Comparison of ENCODE assay signal across 2 cellular contexts in the genomic region with DNA sequence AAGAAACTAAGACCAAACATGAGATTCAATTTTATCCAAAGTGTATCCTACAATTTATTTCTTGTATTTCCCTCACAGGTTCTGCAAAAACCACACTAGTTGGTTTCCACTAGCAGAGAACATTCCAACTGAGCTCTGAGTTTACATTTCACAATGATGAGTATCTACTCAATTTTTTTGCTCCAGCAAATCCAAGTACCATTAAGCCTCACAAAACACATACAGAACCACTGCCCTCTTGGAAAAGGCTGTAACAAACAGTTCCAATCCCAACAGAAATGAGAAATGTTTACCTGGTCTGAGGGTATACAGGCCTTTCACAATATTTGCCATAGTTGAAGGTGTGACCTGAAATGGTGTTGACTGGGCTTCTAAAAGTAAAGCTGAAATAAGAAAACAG.
A peak's percentile ranks its signal among the peaks of the same experiment; 100 is the strongest.
TF ChIP-seq lines count a peak whose summit lies in the region.

No MANE protein-coding gene starts in this region.

TF ChIP-seq in liver, 16 proteins besides CTCF, POLR2A, EP300 and RAD21 (continued from another document):
- TF ChIP-seq, protein P1, sequence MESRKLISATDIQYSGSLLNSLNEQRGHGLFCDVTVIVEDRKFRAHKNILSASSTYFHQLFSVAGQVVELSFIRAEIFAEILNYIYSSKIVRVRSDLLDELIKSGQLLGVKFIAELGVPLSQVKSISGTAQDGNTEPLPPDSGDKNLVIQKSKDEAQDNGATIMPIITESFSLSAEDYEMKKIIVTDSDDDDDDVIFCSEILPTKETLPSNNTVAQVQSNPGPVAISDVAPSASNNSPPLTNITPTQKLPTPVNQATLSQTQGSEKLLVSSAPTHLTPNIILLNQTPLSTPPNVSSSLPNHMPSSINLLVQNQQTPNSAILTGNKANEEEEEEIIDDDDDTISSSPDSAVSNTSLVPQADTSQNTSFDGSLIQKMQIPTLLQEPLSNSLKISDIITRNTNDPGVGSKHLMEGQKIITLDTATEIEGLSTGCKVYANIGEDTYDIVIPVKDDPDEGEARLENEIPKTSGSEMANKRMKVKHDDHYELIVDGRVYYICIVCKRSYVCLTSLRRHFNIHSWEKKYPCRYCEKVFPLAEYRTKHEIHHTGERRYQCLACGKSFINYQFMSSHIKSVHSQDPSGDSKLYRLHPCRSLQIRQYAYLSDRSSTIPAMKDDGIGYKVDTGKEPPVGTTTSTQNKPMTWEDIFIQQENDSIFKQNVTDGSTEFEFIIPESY (IDR thresholded peaks at IDR 0.05), result no peak
- TF ChIP-seq, protein P2, sequence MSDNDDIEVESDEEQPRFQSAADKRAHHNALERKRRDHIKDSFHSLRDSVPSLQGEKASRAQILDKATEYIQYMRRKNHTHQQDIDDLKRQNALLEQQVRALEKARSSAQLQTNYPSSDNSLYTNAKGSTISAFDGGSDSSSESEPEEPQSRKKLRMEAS (IDR thresholded peaks at IDR 0.05), result peak; percentile 24
- peak; percentile 18 for TF ChIP-seq FOXA2 (IDR thresholded peaks at IDR 0.05)
- TF ChIP-seq TAF1 (conservative IDR thresholded peaks at IDR 0.05), result no peak
- TF ChIP-seq RXRA (IDR thresholded peaks at IDR 0.05), result peak in 1 of 2 donors; percentile 50
- peak in 1 of 2 donors; percentile 37 for TF ChIP-seq HNF4A (conservative IDR thresholded peaks at IDR 0.05)

TF ChIP-seq in HepG2, 621 proteins besides CTCF, POLR2A, EP300 and RAD21 (continued from another document):
- TF ChIP-seq, protein P3, sequence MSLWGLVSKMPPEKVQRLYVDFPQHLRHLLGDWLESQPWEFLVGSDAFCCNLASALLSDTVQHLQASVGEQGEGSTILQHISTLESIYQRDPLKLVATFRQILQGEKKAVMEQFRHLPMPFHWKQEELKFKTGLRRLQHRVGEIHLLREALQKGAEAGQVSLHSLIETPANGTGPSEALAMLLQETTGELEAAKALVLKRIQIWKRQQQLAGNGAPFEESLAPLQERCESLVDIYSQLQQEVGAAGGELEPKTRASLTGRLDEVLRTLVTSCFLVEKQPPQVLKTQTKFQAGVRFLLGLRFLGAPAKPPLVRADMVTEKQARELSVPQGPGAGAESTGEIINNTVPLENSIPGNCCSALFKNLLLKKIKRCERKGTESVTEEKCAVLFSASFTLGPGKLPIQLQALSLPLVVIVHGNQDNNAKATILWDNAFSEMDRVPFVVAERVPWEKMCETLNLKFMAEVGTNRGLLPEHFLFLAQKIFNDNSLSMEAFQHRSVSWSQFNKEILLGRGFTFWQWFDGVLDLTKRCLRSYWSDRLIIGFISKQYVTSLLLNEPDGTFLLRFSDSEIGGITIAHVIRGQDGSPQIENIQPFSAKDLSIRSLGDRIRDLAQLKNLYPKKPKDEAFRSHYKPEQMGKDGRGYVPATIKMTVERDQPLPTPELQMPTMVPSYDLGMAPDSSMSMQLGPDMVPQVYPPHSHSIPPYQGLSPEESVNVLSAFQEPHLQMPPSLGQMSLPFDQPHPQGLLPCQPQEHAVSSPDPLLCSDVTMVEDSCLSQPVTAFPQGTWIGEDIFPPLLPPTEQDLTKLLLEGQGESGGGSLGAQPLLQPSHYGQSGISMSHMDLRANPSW (CRISPR knock-in tag; IDR thresholded peaks at IDR 0.05; ENCODE audit: borderline replicate concordance), result no peak
- TF ChIP-seq ZNF547 (CRISPR knock-in tag; IDR thresholded peaks at IDR 0.05) (no peak), ZNF34 (CRISPR knock-in tag; IDR thresholded peaks at IDR 0.05; ENCODE audit: borderline replicate concordance) (no peak), ZFX (CRISPR knock-in tag; IDR thresholded peaks at IDR 0.05; ENCODE audit: low read depth) (no peak), FIP1L1 (IDR thresholded peaks at IDR 0.05; ENCODE audit: borderline replicate concordance, insufficient read depth, low read depth, low read length) (no peak), NFIB (CRISPR knock-in tag; IDR thresholded peaks at IDR 0.05; ENCODE audit: borderline replicate concordance) (no peak), ZNF703 (CRISPR knock-in tag; IDR thresholded peaks at IDR 0.05; ENCODE audit: borderline replicate concordance) (no peak), RNF2 (conservative IDR thresholded peaks at IDR 0.05; ENCODE audit: low read depth) (no peak), ZNF557 (CRISPR knock-in tag; IDR thresholded peaks at IDR 0.05) (no peak), AGO1 (IDR thresholded peaks at IDR 0.05; ENCODE audit: low read depth, low read length, poor library complexity, severe bottlenecking) (no peak), TMF1 (CRISPR knock-in tag; IDR thresholded peaks at IDR 0.05; ENCODE audit: low read depth) (no peak), ZNF564 (CRISPR knock-in tag; IDR thresholded peaks at IDR 0.05) (no peak), ZFAT (CRISPR knock-in tag; conservative IDR thresholded peaks at IDR 0.05) (no peak)
- TF ChIP-seq, protein P4, sequence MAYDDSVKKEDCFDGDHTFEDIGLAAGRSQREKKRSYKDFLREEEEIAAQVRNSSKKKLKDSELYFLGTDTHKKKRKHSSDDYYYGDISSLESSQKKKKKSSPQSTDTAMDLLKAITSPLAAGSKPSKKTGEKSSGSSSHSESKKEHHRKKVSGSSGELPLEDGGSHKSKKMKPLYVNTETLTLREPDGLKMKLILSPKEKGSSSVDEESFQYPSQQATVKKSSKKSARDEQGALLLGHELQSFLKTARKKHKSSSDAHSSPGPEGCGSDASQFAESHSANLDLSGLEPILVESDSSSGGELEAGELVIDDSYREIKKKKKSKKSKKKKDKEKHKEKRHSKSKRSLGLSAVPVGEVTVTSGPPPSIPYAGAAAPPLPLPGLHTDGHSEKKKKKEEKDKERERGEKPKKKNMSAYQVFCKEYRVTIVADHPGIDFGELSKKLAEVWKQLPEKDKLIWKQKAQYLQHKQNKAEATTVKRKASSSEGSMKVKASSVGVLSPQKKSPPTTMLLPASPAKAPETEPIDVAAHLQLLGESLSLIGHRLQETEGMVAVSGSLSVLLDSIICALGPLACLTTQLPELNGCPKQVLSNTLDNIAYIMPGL (CRISPR knock-in tag; IDR thresholded peaks at IDR 0.05; ENCODE audit: borderline replicate concordance in 1 of 2, low read depth in 1 of 2), result no peak
- TF ChIP-seq, protein P5, sequence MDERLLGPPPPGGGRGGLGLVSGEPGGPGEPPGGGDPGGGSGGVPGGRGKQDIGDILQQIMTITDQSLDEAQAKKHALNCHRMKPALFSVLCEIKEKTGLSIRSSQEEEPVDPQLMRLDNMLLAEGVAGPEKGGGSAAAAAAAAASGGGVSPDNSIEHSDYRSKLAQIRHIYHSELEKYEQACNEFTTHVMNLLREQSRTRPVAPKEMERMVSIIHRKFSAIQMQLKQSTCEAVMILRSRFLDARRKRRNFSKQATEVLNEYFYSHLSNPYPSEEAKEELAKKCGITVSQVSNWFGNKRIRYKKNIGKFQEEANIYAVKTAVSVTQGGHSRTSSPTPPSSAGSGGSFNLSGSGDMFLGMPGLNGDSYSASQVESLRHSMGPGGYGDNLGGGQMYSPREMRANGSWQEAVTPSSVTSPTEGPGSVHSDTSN (CRISPR knock-in tag; IDR thresholded peaks at IDR 0.05), result no peak
- TF ChIP-seq, protein P6, sequence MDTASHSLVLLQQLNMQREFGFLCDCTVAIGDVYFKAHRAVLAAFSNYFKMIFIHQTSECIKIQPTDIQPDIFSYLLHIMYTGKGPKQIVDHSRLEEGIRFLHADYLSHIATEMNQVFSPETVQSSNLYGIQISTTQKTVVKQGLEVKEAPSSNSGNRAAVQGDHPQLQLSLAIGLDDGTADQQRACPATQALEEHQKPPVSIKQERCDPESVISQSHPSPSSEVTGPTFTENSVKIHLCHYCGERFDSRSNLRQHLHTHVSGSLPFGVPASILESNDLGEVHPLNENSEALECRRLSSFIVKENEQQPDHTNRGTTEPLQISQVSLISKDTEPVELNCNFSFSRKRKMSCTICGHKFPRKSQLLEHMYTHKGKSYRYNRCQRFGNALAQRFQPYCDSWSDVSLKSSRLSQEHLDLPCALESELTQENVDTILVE (CRISPR knock-in tag; IDR thresholded peaks at IDR 0.05), result no peak
